In the genomic region with DNA sequence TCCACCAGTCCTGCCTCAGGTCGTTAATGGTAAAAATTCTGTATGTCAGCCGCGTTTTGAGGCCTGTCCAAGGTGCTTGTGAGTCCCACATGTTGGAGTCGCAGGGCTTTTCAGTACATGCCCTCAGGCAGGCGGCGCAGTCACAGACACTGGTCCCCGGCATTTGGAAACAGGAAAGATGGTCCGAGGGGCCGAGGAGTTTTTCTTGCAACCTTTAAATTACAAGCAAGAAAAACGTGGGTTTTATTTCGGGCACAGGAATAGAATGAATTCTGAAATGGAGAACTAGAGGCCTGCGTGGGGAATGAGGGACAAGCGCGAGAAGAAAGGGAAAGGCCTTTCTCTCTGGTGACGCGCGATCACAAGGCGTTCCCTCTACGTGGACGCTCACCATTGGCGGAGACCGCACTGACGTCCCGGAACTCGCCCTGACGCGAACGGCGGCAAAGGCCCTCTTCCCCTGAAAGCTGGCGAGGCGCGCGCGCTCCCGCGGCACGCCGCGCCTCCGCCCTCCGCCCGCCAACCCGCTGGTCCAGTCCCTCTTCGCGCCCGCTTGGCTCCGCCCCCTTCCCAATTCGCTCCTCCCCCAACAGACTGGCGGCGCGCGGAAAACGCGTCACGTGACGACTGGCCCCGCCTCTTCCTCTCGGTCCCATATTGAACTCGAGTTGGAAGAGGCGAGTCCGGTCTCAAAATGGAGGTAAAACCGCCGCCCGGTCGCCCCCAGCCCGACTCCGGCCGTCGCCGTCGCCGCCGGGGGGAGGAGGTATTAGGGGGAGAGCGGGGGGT, we compare ENCODE assay signal across 1 cellular context.
A peak's percentile ranks its signal among the peaks of the same experiment; 100 is the strongest.
TF ChIP-seq lines count a peak whose summit lies in the region.

A gene (plus strand): TSS at position 689 of the 789 bp plus-strand sequence. CDS start 6 bp downstream, at position 695.

TF ChIP-seq in K562, 482 proteins besides CTCF, POLR2A, EP300 and RAD21 (continued from another document and continues in another):
- TF ChIP-seq, protein P1, sequence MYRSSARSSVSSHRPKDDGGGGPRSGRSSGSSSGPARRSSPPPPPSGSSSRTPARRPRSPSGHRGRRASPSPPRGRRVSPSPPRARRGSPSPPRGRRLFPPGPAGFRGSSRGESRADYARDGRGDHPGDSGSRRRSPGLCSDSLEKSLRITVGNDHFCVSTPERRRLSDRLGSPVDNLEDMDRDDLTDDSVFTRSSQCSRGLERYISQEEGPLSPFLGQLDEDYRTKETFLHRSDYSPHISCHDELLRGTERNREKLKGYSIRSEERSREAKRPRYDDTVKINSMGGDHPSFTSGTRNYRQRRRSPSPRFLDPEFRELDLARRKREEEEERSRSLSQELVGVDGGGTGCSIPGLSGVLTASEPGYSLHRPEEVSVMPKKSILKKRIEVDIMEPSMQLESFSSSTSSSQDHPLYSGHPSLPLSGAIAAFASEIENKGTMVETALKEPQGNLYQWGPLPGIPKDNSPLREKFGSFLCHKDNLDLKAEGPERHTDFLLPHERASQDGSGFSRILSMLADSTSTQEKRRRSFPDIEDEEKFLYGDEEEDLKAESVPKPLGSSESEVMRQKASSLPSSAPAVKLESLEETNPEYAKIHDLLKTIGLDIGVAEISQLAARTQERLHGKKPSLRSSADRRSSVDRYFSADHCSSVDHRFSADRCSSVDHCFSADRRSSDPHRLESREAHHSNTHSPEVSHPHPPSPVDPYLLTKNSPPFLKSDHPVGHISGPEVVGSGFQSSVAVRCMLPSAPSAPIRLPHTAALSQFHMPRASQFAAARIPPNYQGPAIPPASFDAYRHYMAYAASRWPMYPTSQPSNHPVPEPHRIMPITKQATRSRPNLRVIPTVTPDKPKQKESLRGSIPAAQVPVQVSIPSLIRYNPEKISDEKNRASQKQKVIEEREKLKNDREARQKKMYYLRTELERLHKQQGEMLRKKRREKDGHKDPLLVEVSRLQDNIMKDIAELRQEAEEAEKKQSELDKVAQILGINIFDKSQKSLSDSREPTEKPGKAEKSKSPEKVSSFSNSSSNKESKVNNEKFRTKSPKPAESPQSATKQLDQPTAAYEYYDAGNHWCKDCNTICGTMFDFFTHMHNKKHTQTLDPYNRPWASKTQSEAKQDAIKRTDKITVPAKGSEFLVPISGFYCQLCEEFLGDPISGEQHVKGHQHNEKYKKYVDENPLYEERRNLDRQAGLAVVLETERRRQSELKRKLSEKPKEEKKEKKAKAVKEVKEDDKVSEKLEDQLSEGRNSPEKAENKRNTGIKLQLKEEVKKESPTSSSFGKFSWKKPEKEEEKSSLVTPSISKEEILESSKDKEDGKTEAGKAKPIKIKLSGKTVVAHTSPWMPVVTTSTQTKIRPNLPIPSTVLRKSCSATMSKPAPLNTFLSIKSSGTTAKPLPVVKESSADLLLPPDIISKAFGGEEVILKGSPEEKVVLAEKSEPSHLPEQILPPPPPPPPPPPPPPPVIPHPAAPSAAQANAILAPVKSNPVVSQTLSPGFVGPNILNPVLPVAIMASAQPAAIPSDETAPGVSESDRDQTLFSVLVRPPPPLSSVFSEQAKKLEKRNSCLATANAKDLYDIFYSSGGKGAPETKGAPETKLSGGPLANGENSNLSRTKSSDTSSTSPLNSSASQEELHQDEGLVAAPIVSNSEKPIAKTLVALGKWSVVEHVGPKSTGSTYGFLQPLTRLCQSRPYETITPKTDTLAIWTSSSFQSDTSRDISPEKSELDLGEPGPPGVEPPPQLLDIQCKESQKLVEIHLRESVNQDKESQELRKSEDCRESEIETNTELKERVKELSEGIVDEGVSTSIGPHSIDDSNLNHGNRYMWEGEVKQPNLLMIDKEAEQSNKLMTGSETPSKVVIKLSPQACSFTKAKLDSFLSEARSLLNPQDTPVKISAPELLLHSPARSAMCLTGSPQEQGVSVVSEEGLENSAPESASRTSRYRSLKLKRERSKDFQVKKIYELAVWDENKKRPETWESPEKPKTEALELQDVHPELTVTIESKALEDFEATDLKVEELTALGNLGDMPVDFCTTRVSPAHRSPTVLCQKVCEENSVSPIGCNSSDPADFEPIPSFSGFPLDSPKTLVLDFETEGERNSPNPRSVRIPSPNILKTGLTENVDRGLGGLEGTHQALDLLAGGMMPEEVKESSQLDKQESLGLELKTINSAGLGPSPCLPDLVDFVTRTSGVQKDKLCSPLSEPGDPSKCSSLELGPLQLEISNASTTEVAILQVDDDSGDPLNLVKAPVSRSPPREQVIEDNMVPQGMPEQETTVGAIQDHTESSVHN (IDR thresholded peaks at IDR 0.05; ENCODE audit: borderline replicate concordance in 1 of 2, low read depth in 1 of 2) = no peak
- TF ChIP-seq HNRNPK (IDR thresholded peaks at IDR 0.05; ENCODE audit: low read depth, low read length, poor library complexity, severe bottlenecking) (no peak), PTTG1 (tag; IDR thresholded peaks at IDR 0.05; ENCODE audit: low read depth) (no peak), XRCC4 (IDR thresholded peaks at IDR 0.05; ENCODE audit: extremely low read depth, insufficient read depth, insufficient read length) (no peak), ZNF695 (CRISPR knock-in tag; IDR thresholded peaks at IDR 0.05) (no peak), EHMT2 (IDR thresholded peaks at IDR 0.05) (no peak), RFX5 (IDR thresholded peaks at IDR 0.05; ENCODE audit: low read depth, low read length) (peak; percentile 40; the same call in 1 of the 2 replicates), COPS2 (conservative IDR thresholded peaks at IDR 0.05) (no peak), ZNF197 (CRISPR knock-in tag; IDR thresholded peaks at IDR 0.05; ENCODE audit: low read depth) (peak; percentile 4; the same call in 1 of the 2 replicates), HCFC1 (IDR thresholded peaks at IDR 0.05; ENCODE audit: low read depth, low read length) (peak; percentile 69), MAFK (IDR thresholded peaks at IDR 0.05; ENCODE audit: low read length) (no peak), HNRNPLL (IDR thresholded peaks at IDR 0.05; ENCODE audit: low read depth, low read length, poor library complexity, severe bottlenecking) (peak; percentile 59), ZNF77 (CRISPR knock-in tag; IDR thresholded peaks at IDR 0.05) (no peak), HDAC1 (IDR thresholded peaks at IDR 0.05) (peak in 1 of 2 experiments; percentile 91; a peak in 3 of 4 replicates), CREB1 (IDR thresholded peaks at IDR 0.05) (peak; percentile 94), CREB1 (CRISPR knock-in tag; IDR thresholded peaks at IDR 0.05) (peak; percentile 98), SIRT6 (IDR thresholded peaks at IDR 0.05; ENCODE audit: low read depth, low read length) (no peak), NFATC3 (IDR thresholded peaks at IDR 0.05) (0 out of 2 replicates have a peak, but pooled peaks have one; percentile 75), NEUROD1 (IDR thresholded peaks at IDR 0.05; ENCODE audit: borderline replicate concordance, low read depth, low read length, partially characterized antibody) (peak; percentile 11), ZNF384 (IDR thresholded peaks at IDR 0.05; ENCODE audit: low read depth, low read length) (no peak), NR2C2 (CRISPR knock-in tag; IDR thresholded peaks at IDR 0.05) (peak; percentile 24; the same call in 1 of the 2 replicates), NR2C2 (tag; IDR thresholded peaks at IDR 0.05) (peak; percentile 85; the same call in 1 of the 2 replicates), ZNF133 (CRISPR knock-in tag; IDR thresholded peaks at IDR 0.05) (no peak), L3MBTL2 (IDR thresholded peaks at IDR 0.05) (peak; percentile 96), JUNB (CRISPR knock-in tag; conservative IDR thresholded peaks at IDR 0.05) (no peak), POLR2AphosphoS5 (IDR thresholded peaks at IDR 0.05; ENCODE audit: control insufficient read depth, insufficient read depth, low read depth, low read length) (peak; percentile 92)
- TF ChIP-seq, protein P2, sequence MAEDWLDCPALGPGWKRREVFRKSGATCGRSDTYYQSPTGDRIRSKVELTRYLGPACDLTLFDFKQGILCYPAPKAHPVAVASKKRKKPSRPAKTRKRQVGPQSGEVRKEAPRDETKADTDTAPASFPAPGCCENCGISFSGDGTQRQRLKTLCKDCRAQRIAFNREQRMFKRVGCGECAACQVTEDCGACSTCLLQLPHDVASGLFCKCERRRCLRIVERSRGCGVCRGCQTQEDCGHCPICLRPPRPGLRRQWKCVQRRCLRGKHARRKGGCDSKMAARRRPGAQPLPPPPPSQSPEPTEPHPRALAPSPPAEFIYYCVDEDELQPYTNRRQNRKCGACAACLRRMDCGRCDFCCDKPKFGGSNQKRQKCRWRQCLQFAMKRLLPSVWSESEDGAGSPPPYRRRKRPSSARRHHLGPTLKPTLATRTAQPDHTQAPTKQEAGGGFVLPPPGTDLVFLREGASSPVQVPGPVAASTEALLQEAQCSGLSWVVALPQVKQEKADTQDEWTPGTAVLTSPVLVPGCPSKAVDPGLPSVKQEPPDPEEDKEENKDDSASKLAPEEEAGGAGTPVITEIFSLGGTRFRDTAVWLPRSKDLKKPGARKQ (CRISPR knock-in tag; IDR thresholded peaks at IDR 0.05) = no peak
- TF ChIP-seq, protein P3, sequence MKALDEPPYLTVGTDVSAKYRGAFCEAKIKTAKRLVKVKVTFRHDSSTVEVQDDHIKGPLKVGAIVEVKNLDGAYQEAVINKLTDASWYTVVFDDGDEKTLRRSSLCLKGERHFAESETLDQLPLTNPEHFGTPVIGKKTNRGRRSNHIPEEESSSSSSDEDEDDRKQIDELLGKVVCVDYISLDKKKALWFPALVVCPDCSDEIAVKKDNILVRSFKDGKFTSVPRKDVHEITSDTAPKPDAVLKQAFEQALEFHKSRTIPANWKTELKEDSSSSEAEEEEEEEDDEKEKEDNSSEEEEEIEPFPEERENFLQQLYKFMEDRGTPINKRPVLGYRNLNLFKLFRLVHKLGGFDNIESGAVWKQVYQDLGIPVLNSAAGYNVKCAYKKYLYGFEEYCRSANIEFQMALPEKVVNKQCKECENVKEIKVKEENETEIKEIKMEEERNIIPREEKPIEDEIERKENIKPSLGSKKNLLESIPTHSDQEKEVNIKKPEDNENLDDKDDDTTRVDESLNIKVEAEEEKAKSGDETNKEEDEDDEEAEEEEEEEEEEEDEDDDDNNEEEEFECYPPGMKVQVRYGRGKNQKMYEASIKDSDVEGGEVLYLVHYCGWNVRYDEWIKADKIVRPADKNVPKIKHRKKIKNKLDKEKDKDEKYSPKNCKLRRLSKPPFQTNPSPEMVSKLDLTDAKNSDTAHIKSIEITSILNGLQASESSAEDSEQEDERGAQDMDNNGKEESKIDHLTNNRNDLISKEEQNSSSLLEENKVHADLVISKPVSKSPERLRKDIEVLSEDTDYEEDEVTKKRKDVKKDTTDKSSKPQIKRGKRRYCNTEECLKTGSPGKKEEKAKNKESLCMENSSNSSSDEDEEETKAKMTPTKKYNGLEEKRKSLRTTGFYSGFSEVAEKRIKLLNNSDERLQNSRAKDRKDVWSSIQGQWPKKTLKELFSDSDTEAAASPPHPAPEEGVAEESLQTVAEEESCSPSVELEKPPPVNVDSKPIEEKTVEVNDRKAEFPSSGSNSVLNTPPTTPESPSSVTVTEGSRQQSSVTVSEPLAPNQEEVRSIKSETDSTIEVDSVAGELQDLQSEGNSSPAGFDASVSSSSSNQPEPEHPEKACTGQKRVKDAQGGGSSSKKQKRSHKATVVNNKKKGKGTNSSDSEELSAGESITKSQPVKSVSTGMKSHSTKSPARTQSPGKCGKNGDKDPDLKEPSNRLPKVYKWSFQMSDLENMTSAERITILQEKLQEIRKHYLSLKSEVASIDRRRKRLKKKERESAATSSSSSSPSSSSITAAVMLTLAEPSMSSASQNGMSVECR (CRISPR knock-in tag; IDR thresholded peaks at IDR 0.05) = no peak
- TF ChIP-seq, protein P4, sequence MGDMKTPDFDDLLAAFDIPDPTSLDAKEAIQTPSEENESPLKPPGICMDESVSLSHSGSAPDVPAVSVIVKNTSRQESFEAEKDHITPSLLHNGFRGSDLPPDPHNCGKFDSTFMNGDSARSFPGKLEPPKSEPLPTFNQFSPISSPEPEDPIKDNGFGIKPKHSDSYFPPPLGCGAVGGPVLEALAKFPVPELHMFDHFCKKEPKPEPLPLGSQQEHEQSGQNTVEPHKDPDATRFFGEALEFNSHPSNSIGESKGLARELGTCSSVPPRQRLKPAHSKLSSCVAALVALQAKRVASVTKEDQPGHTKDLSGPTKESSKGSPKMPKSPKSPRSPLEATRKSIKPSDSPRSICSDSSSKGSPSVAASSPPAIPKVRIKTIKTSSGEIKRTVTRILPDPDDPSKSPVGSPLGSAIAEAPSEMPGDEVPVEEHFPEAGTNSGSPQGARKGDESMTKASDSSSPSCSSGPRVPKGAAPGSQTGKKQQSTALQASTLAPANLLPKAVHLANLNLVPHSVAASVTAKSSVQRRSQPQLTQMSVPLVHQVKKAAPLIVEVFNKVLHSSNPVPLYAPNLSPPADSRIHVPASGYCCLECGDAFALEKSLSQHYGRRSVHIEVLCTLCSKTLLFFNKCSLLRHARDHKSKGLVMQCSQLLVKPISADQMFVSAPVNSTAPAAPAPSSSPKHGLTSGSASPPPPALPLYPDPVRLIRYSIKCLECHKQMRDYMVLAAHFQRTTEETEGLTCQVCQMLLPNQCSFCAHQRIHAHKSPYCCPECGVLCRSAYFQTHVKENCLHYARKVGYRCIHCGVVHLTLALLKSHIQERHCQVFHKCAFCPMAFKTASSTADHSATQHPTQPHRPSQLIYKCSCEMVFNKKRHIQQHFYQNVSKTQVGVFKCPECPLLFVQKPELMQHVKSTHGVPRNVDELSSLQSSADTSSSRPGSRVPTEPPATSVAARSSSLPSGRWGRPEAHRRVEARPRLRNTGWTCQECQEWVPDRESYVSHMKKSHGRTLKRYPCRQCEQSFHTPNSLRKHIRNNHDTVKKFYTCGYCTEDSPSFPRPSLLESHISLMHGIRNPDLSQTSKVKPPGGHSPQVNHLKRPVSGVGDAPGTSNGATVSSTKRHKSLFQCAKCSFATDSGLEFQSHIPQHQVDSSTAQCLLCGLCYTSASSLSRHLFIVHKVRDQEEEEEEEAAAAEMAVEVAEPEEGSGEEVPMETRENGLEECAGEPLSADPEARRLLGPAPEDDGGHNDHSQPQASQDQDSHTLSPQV (IDR thresholded peaks at IDR 0.05) = peak; percentile 92
- TF ChIP-seq, protein P5, sequence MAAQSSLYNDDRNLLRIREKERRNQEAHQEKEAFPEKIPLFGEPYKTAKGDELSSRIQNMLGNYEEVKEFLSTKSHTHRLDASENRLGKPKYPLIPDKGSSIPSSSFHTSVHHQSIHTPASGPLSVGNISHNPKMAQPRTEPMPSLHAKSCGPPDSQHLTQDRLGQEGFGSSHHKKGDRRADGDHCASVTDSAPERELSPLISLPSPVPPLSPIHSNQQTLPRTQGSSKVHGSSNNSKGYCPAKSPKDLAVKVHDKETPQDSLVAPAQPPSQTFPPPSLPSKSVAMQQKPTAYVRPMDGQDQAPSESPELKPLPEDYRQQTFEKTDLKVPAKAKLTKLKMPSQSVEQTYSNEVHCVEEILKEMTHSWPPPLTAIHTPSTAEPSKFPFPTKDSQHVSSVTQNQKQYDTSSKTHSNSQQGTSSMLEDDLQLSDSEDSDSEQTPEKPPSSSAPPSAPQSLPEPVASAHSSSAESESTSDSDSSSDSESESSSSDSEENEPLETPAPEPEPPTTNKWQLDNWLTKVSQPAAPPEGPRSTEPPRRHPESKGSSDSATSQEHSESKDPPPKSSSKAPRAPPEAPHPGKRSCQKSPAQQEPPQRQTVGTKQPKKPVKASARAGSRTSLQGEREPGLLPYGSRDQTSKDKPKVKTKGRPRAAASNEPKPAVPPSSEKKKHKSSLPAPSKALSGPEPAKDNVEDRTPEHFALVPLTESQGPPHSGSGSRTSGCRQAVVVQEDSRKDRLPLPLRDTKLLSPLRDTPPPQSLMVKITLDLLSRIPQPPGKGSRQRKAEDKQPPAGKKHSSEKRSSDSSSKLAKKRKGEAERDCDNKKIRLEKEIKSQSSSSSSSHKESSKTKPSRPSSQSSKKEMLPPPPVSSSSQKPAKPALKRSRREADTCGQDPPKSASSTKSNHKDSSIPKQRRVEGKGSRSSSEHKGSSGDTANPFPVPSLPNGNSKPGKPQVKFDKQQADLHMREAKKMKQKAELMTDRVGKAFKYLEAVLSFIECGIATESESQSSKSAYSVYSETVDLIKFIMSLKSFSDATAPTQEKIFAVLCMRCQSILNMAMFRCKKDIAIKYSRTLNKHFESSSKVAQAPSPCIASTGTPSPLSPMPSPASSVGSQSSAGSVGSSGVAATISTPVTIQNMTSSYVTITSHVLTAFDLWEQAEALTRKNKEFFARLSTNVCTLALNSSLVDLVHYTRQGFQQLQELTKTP (IDR thresholded peaks at IDR 0.05; ENCODE audit: low read depth in 1 of 2, partially characterized antibody in 2 of 2) = peak; percentile 84 to 93
